In the genomic region with DNA sequence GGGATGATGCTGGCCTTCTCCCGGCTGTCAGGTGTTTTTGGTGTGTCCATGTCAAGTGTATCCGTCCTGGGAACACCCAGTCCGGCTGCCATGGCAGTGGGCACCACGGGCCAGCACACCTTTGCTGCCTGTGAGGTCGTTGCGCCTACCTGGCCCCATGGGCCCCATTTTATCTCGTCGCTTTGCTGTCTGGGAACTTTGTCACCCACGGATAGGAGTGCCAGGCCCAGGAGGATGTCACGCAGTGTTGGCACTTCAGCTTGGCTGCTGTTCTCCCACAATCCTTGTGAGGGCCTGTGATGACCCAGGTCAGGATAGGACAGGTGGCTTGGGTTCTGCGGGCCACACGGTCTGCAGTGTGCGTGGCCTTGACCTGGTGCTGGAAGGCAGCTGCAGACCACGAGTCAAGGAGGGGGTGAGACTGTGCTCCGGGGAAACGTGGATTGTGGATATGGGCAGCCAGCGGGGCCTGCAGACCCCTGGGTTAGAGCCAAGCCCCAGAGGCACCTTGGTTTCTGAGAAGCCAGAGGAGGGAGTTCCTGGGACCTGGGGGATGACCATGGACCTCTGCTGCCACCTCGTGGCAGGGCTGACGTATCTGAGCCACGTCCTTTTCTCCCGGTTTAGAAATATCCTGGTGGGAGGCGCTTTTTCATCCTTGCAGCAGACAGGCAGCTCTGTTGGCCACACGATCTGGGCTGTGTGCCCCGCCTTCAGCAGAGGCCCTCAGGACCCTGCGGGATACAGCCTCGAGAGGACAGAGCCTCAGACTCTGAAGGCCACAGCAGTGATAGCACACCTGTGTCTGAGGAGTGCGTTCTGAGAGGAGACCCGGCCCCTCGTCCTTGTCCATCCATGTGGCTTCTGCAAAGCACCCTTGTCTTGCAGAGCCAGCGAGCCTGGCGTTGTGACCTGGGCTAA, we compare ENCODE assay signal across 8 cellular contexts.
DNase-seq lines count a peak whose midpoint lies in the region; ATAC-seq and TF ChIP-seq lines count a peak whose summit lies in the region.

No MANE protein-coding gene starts in this region.

- TF ChIP-seq CTCF in WTC11 (IDR thresholded peaks at IDR 0.05) (peak; percentile 68), breast epithelium (IDR thresholded peaks at IDR 0.05) (peak in 2 of 3 donors; percentile 72 to 76)

- H3K27me3 ChIP-seq in GM23248 (replicated peaks; ENCODE audit: insufficient read depth) (peaks cover 2% of the 10 kb centered on the region; the same call in 1 of the 2 replicates), breast epithelium (peaks cover 0 to 25% of the 10 kb centered on the region in 2 donors)

- 36 to 37% methylated on average over 31 of the region's 31 CpGs for WGBS in GM23248 (ENCODE audit: low coverage in 1 of 2, low lambda C conversion rate in 2 of 2, missing lambda C conversion rate in 2 of 2), 2 experiments

- DNase-seq in ACHN, result peak; percentile 81
- peak; percentile 90 for DNase-seq in GM23248
- DNase-seq in NCI-H345 (lab: John Stamatoyannopoulos, UW), result peak; percentile 79
- DNase-seq in WTC11 (ENCODE audit: low spot score), result peak; percentile 89
- DNase-seq in breast epithelium (ENCODE audit: low spot score in 2 of 2), result peak; percentile 43 to 64
- DNase-seq in islet precursor cell, result peak; percentile 93
- peak; percentile 56 to 75 (median 68) for DNase-seq in stimulated activated CD4-positive, alpha-beta T cell treated with anti-CD3 and anti-CD28 coated beads, Interleukin-1b, Interleukin-23, amount 100 ng/mL, for 24 hours (ENCODE audit: low read depth in 4 of 4, low spot score in 1 of 4)

- H4K20me1 ChIP-seq in GM23248 (ENCODE audit: insufficient read depth), result no peaks in the 10 kb centered on the region

- no peak overlapping the region for H3K4me3 Mint-ChIP-seq in WTC11

- no peak overlapping the region for H3K4me3 ChIP-seq in GM23248
- no peak overlapping the region for H3K4me3 ChIP-seq in breast epithelium

- H3K27ac Mint-ChIP-seq in WTC11, result peak overlapping the region; percentile 85; the same call in 1 of the 2 replicates

- H3K36me3 ChIP-seq in GM23248 (ENCODE audit: low read depth), result no peaks in the 10 kb centered on the region
- no peaks in the 10 kb centered on the region for H3K36me3 ChIP-seq in breast epithelium

- H3K4me1 Mint-ChIP-seq in WTC11, result peaks cover 22% of the 10 kb centered on the region

- intact Hi-C loops in breast epithelium (cut with DNase I; ENCODE audit: low total_unique reads), result no loop called here

- no peaks in the 10 kb centered on the region for H3K36me3 Mint-ChIP-seq in WTC11

- no peak overlapping the region for H3K27ac ChIP-seq in GM23248
- no peak overlapping the region for H3K27ac ChIP-seq in breast epithelium

- TF ChIP-seq POLR2A in breast epithelium (IDR thresholded peaks at IDR 0.05), result no peak

- no peaks in the 10 kb centered on the region for H3K27me3 Mint-ChIP-seq in WTC11 (ENCODE audit: low read depth)

- no peak overlapping the region for H3K4me2 ChIP-seq in GM23248 (ENCODE audit: unreplicated experiment)

- H2AFZ ChIP-seq in GM23248, result no peak overlapping the region

- H3K9me3 Mint-ChIP-seq in WTC11, result no peaks in the 10 kb centered on the region

- H3K9ac ChIP-seq in GM23248, result no peak overlapping the region

- H3F3A ChIP-seq in GM23248 (ENCODE audit: insufficient read depth), result peaks cover 13% of the 10 kb centered on the region

- H3K4me1 ChIP-seq in GM23248 (ENCODE audit: insufficient read depth), result peaks cover 15% of the 10 kb centered on the region
- no peaks in the 10 kb centered on the region for H3K4me1 ChIP-seq in breast epithelium

- ATAC-seq in WTC11 (peak; percentile 92), HG03442 (IDR thresholded peaks at IDR 0.05; ENCODE audit: unreplicated experiment) (no peak)

- in situ Hi-C loops in ACHN (cut with HindIII; ENCODE audit: low pct_ligation_motif_present, low pct_unique_long_range_greater_than_20kb, low sequenced_read_pairs), result no loop called here
- in situ Hi-C loops in GM23248 (cut with MboI), result loop anchor here (10.0 kb wide), 2 partner anchors 104 to 256 kb away; no protein-coding TSS in a partner anchor

- POLR2A ChIA-PET in WTC11 (lab: Charles Lee), result no interaction called here

- CTCF ChIA-PET in WTC11 (lab: Charles Lee), result interaction anchor here (0.5 to 2.0 kb wide), 39 partner anchors 9 to 563 kb away, joined by 3 to 35 read pairs (median 3); no protein-coding TSS in a partner anchor

- H3K9me3 ChIP-seq in GM23248 (ENCODE audit: low read depth) (no peaks in the 10 kb centered on the region), breast epithelium (no peaks in the 10 kb centered on the region)

- no peaks in the 10 kb centered on the region for H3K9me2 ChIP-seq in GM23248 (ENCODE audit: insufficient read depth)

- H3K79me2 ChIP-seq in GM23248 (ENCODE audit: insufficient read depth), result no peaks in the 10 kb centered on the region

TF ChIP-seq in WTC11, 78 proteins besides CTCF, POLR2A, EP300 and RAD21:
- peak; percentile 51; the same call in 1 of the 2 replicates for TF ChIP-seq ZNF121 (CRISPR knock-in tag; IDR thresholded peaks at IDR 0.05)
- TF ChIP-seq, protein P1, sequence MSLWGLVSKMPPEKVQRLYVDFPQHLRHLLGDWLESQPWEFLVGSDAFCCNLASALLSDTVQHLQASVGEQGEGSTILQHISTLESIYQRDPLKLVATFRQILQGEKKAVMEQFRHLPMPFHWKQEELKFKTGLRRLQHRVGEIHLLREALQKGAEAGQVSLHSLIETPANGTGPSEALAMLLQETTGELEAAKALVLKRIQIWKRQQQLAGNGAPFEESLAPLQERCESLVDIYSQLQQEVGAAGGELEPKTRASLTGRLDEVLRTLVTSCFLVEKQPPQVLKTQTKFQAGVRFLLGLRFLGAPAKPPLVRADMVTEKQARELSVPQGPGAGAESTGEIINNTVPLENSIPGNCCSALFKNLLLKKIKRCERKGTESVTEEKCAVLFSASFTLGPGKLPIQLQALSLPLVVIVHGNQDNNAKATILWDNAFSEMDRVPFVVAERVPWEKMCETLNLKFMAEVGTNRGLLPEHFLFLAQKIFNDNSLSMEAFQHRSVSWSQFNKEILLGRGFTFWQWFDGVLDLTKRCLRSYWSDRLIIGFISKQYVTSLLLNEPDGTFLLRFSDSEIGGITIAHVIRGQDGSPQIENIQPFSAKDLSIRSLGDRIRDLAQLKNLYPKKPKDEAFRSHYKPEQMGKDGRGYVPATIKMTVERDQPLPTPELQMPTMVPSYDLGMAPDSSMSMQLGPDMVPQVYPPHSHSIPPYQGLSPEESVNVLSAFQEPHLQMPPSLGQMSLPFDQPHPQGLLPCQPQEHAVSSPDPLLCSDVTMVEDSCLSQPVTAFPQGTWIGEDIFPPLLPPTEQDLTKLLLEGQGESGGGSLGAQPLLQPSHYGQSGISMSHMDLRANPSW (CRISPR knock-in tag; conservative IDR thresholded peaks at IDR 0.05; ENCODE audit: low read depth), result no peak
TF ChIP-seq in WTC11: peak in this region for 1.
